ENCODE assay signal across 8 cellular contexts in genomic region chr17:7241047-7241733, GRCh38. TPM values are rescaled to one million over a fixed set of nuclear protein-coding genes. Genes with fewer than 3 reads are reported as not detected.
DNase-seq lines count a peak whose midpoint lies in the region; ATAC-seq and TF ChIP-seq lines count a peak whose summit lies in the region.

No MANE protein-coding gene starts in this region.

- H3K36me3 Mint-ChIP-seq in stimulated activated naive CD8-positive, alpha-beta T cell treated with anti-CD3 and anti-CD28 coated beads, Interleukin-15, Interleukin-2, amounts not matched to agents 100 ng/mL and 50 ng/mL, for 24 hours (ENCODE audit: low read depth): peaks cover 48% of the 10 kb centered on the region
- peaks cover 90% of the 10 kb centered on the region for H3K36me3 Mint-ChIP-seq in MCF 10A (ENCODE audit: insufficient read depth, unreplicated experiment)

- intact Hi-C loops in MCF 10A (cut with micrococcal nuclease) (no loop called here), mucosa of descending colon (cut with DNase I, micrococcal nuclease) (no loop called here)

- CTCF ChIA-PET in MCF 10A (lab: Yijun Ruan, JAX): interaction anchor here (0.7 to 1.9 kb wide), 6 partner anchors 9 to 447 kb away, joined by 3 to 9 read pairs (median 3); partner anchors contain the start of gene TP53

- DNase-seq in stimulated activated naive CD8-positive, alpha-beta T cell treated with anti-CD3 and anti-CD28 coated beads, Interleukin-15, Interleukin-2, amounts not matched to agents 100 U/mL and 50 U/mL, for 24 hours: no peak
- DNase-seq in MCF 10A (ENCODE audit: unreplicated experiment) (no peak), mucosa of descending colon (no peak), T1000 (lab: John Stamatoyannopoulos, UW) (no peak)

- peaks cover 53% of the 10 kb centered on the region for H3K4me1 Mint-ChIP-seq in stimulated activated naive CD8-positive, alpha-beta T cell treated with anti-CD3 and anti-CD28 coated beads, Interleukin-15, Interleukin-2, amounts not matched to agents 100 ng/mL and 50 ng/mL, for 24 hours (ENCODE audit: low read depth)
- H3K4me1 Mint-ChIP-seq in MCF 10A (ENCODE audit: insufficient read depth, unreplicated experiment): peaks cover 38% of the 10 kb centered on the region

- no peak for TF ChIP-seq CTCF in MCF 10A (IDR thresholded peaks at IDR 0.05; ENCODE audit: unreplicated experiment)
- no peak for TF ChIP-seq CTCF in mucosa of descending colon (IDR thresholded peaks at IDR 0.05)

- H3K9me3 Mint-ChIP-seq in stimulated activated naive CD8-positive, alpha-beta T cell treated with anti-CD3 and anti-CD28 coated beads, Interleukin-15, Interleukin-2, amounts not matched to agents 100 ng/mL and 50 ng/mL, for 24 hours: no peaks in the 10 kb centered on the region
- H3K9me3 Mint-ChIP-seq in MCF 10A (ENCODE audit: unreplicated experiment): no peaks in the 10 kb centered on the region

- H3K27me3 Mint-ChIP-seq in stimulated activated naive CD8-positive, alpha-beta T cell treated with anti-CD3 and anti-CD28 coated beads, Interleukin-15, Interleukin-2, amounts not matched to agents 100 ng/mL and 50 ng/mL, for 24 hours: no peaks in the 10 kb centered on the region
- no peaks in the 10 kb centered on the region for H3K27me3 Mint-ChIP-seq in MCF 10A (ENCODE audit: insufficient read depth, unreplicated experiment)

- H3K36me3 ChIP-seq in mucosa of descending colon (ENCODE audit: low read depth): peaks cover 3% of the 10 kb centered on the region

- H3K27ac Mint-ChIP-seq in stimulated activated naive CD8-positive, alpha-beta T cell treated with anti-CD3 and anti-CD28 coated beads, Interleukin-15, Interleukin-2, amounts not matched to agents 100 ng/mL and 50 ng/mL, for 24 hours: peak overlapping the region; percentile 89
- H3K27ac Mint-ChIP-seq in MCF 10A (ENCODE audit: low read depth, unreplicated experiment): peak overlapping the region; percentile 99

- H3K9me3 ChIP-seq in mucosa of descending colon: no peaks in the 10 kb centered on the region

- POLR2A ChIA-PET in MCF 10A (lab: Yijun Ruan, JAX): interaction anchor here (0.6 to 14.3 kb wide), 17 partner anchors 7 to 446 kb away, joined by 3 to 278 read pairs (median 11); partner anchors contain the start of genes ACADVL, CTDNEP1, DLG4 and DVL2

- BruUV-seq in MCF 10A (replicated peaks; lab: Mats Ljungman, UMichigan): no TSS peak

- peaks cover 21% of the 10 kb centered on the region for H3K4me1 ChIP-seq in mucosa of descending colon (ENCODE audit: low read depth)

- H3K4me3 ChIP-seq in mucosa of descending colon: peak overlapping the region; percentile 70

- peak overlapping the region; percentile 94 for H3K4me3 Mint-ChIP-seq in stimulated activated naive CD8-positive, alpha-beta T cell treated with anti-CD3 and anti-CD28 coated beads, Interleukin-15, Interleukin-2, amounts not matched to agents 100 ng/mL and 50 ng/mL, for 24 hours
- H3K4me3 Mint-ChIP-seq in MCF 10A (ENCODE audit: unreplicated experiment): peak overlapping the region; percentile 100

- no peak for ATAC-seq in stimulated activated naive CD8-positive, alpha-beta T cell treated with anti-CD3 and anti-CD28 coated beads, Interleukin-15, Interleukin-2, amounts not matched to agents 100 U/mL and 50 U/mL, for 24 hours
- ATAC-seq in mucosa of descending colon: no peak
- no peak for ATAC-seq in GM21723 (IDR thresholded peaks at IDR 0.05; ENCODE audit: unreplicated experiment)
- ATAC-seq in HG03520 (IDR thresholded peaks at IDR 0.05; ENCODE audit: unreplicated experiment): no peak
- ATAC-seq in HG02763 (IDR thresholded peaks at IDR 0.05; ENCODE audit: unreplicated experiment): no peak

RNA-seq across cellular contexts. Expression of gene GABARAP, which starts 1.1 kb away (rescaled TPM):
- total RNA-seq in MCF 10A (2022) (226 and 294 TPM in 2 replicates), mucosa of descending colon (100 to 1,000 TPM; 424 to 499 (median 484) TPM)

RNA-seq across cellular contexts. Expression of gene PHF23, which starts 1.9 kb away (rescaled TPM):
- total RNA-seq in MCF 10A (2022) (41.8 and 47.1 TPM in 2 replicates), mucosa of descending colon (10 to 100 TPM; 36.0 to 49.8 (median 36.8) TPM)

RNA-seq across cellular contexts. Expression of gene DVL2, which starts 6.9 kb away (rescaled TPM):
- total RNA-seq in MCF 10A (2022) (34.9 and 37.4 TPM in 2 replicates), mucosa of descending colon (10 to 100 TPM; 33.4 to 52.0 (median 36.0) TPM)

RNA-seq across cellular contexts. Expression of gene CTDNEP1, which starts 10.3 kb away (rescaled TPM):
- total RNA-seq in MCF 10A (2022) (145 and 148 TPM in 2 replicates), mucosa of descending colon (100 to 1,000 TPM; 117 to 123 (median 117) TPM)

RNA-seq across cellular contexts. Expression of gene ELP5, which starts 10.8 kb away (rescaled TPM):
- 81.0 and 91.3 TPM in 2 replicates for total RNA-seq in MCF 10A (2022)
- total RNA-seq in mucosa of descending colon: 10 to 100 TPM; 34.9 to 45.6 (median 42.2) TPM
